ENCODE assay signal across 10 cellular contexts in genomic region chr10:21399392-21400015, GRCh38.
DNase-seq lines count a peak whose midpoint lies in the region; ATAC-seq and TF ChIP-seq lines count a peak whose summit lies in the region.
"Had no signal": no experiment of that assay in that cellular context is flagged by ENCODE, and none has a peak within 500 bp of the region (broad histone marks: within the 10 kb centered on the region; RNA-seq: fewer than 3 reads in every experiment).

No MANE protein-coding gene starts in this region.

- no peaks in the 10 kb centered on the region for H3K27me3 ChIP-seq in HUES48 (ENCODE audit: control insufficient read depth, insufficient read depth, low read length)
- H3K27me3 ChIP-seq: pancreas had no signal

- H3K36me3 ChIP-seq in HUES48 (ENCODE audit: control insufficient read depth, insufficient read depth, low read length) = no peaks in the 10 kb centered on the region
- H3K36me3 ChIP-seq in mucosa of descending colon (ENCODE audit: low read depth) = no peaks in the 10 kb centered on the region
- H3K36me3 ChIP-seq: pancreas had no signal

- DNase-seq in AG10803 (ENCODE audit: low read depth) (peak; percentile 95), amniotic epithelial cell (ENCODE audit: low read depth) (peak; percentile 89), left kidney (ENCODE audit: low read depth, low spot score) (peak; percentile 77), mucosa of descending colon (no peak), glutamatergic neuron (no peak)
- DNase-seq in activated CD4-positive, alpha-beta T cell treated with anti-CD3 and anti-CD28 coated beads for 48 hours = no peak
- DNase-seq: pancreas; stimulated activated naive B cell treated with anti-CD40 and anti-IgM and Interleukin-4, amounts not matched to agents 10 μg/mL and 1 μg/mL and 100 μg/mL, for 72 hours had no signal

- H3K4me3 ChIP-seq in AG10803 (ENCODE audit: low read length) = no peak overlapping the region; the same call in 1 of the 2 replicates
- H3K4me3 ChIP-seq in HUES48 (ENCODE audit: low read depth, low read length) = no peak overlapping the region
- H3K4me3 ChIP-seq in mucosa of descending colon = no peak overlapping the region
- H3K4me3 ChIP-seq: pancreas had no signal

- no peak for ATAC-seq in mucosa of descending colon
- ATAC-seq in GM18870 (IDR thresholded peaks at IDR 0.05; ENCODE audit: unreplicated experiment) = no peak
- ATAC-seq: stimulated activated naive B cell treated with anti-CD40 and anti-IgM and Interleukin-4, amounts not matched to agents 10 μg/mL and 1 μg/mL and 100 μg/mL, for 72 hours had no signal

- no peak overlapping the region for H3K4me3 Mint-ChIP-seq in glutamatergic neuron (ENCODE audit: unreplicated experiment)
- H3K4me3 Mint-ChIP-seq: stimulated activated naive B cell treated with anti-CD40 and anti-IgM and Interleukin-4, amounts not matched to agents 10 μg/mL and 1 μg/mL and 100 μg/mL, for 72 hours had no signal

- H3K9me3 ChIP-seq in HUES48 (ENCODE audit: control insufficient read depth, insufficient read depth, low read length) (no peaks in the 10 kb centered on the region), mucosa of descending colon (peaks cover 13% of the 10 kb centered on the region)
- H3K9me3 ChIP-seq: pancreas had no signal

- no peak overlapping the region for H3K9ac ChIP-seq in HUES48 (ENCODE audit: low read depth, low read length)

- intact Hi-C loops in mucosa of descending colon (cut with DNase I, micrococcal nuclease) = no loop called here

- H3K27ac ChIP-seq in HUES48 (ENCODE audit: low read depth, low read length) = peak overlapping the region; percentile 17
- H3K27ac ChIP-seq: pancreas had no signal

- TF ChIP-seq CTCF in AG10803 (conservative IDR thresholded peaks at IDR 0.05; ENCODE audit: low read length) (no peak), mucosa of descending colon (IDR thresholded peaks at IDR 0.05) (no peak), glutamatergic neuron (IDR thresholded peaks at IDR 0.05; ENCODE audit: partially characterized antibody, unreplicated experiment) (no peak)

- no peaks in the 10 kb centered on the region for H3K36me3 Mint-ChIP-seq in glutamatergic neuron (ENCODE audit: unreplicated experiment)
- H3K36me3 Mint-ChIP-seq: stimulated activated naive B cell treated with anti-CD40 and anti-IgM and Interleukin-4, amounts not matched to agents 10 μg/mL and 1 μg/mL and 100 μg/mL, for 72 hours had no signal

- H3K4me1 Mint-ChIP-seq in glutamatergic neuron (ENCODE audit: low read depth, unreplicated experiment) = peaks cover 2% of the 10 kb centered on the region

- peaks cover 17% of the 10 kb centered on the region for H3K4me1 ChIP-seq in HUES48 (ENCODE audit: control insufficient read depth, insufficient read depth, low read length)
- H3K4me1 ChIP-seq in mucosa of descending colon (ENCODE audit: low read depth) = no peaks in the 10 kb centered on the region
- H3K4me1 ChIP-seq: pancreas had no signal

- H3K27ac Mint-ChIP-seq in glutamatergic neuron (ENCODE audit: unreplicated experiment) = no peak overlapping the region
- H3K27ac Mint-ChIP-seq: stimulated activated naive B cell treated with anti-CD40 and anti-IgM and Interleukin-4, amounts not matched to agents 10 μg/mL and 1 μg/mL and 100 μg/mL, for 72 hours had no signal

- no peaks in the 10 kb centered on the region for H3K27me3 Mint-ChIP-seq in glutamatergic neuron (ENCODE audit: unreplicated experiment)

- H3K9me3 Mint-ChIP-seq in glutamatergic neuron (ENCODE audit: unreplicated experiment) = peaks cover 3% of the 10 kb centered on the region

Comparison
In these comparisons a context has a peak if more than half of its experiments do, and no peak if none do; other contexts are left out.
1. DNase-seq: peak in AG10803 (single experiment), amniotic epithelial cell (single experiment) and left kidney (single experiment); none in mucosa of descending colon (0 of 3), activated CD4-positive, alpha-beta T cell treated with anti-CD3 and anti-CD28 coated beads for 48 hours (single experiment) and glutamatergic neuron (single experiment).